Comparison of ENCODE assay signal across 18 cellular contexts in the genomic region with DNA sequence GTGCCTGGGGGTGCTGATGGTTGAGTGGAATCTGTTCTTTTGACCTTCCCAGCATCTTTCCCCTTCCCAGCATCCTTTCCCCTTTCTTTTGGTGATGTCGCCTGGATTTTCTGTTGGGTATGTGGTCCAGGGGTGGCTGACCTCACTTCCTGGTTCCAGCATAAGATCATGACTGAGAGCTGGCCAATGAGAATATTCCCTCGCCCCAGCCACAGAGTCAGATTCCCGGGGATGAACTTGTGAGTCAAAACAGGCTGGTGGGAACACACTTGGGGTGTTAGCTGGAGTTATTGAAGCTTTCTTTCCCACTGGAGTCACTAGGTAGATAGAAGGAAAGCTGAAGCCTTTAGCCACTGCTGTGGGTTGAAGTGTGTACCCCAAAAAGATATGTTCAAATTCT. TPM values are rescaled to one million over a fixed set of nuclear protein-coding genes. Genes with fewer than 3 reads are reported as not detected.
DNase-seq lines count a peak whose midpoint lies in the region; ATAC-seq and TF ChIP-seq lines count a peak whose summit lies in the region.
"Had no signal": no experiment of that assay in that cellular context is flagged by ENCODE, and none has a peak within 500 bp of the region (broad histone marks: within the 10 kb centered on the region; RNA-seq: fewer than 3 reads in every experiment).

No MANE protein-coding gene starts in this region.

- H3K27ac Mint-ChIP-seq in Calu3 (ENCODE audit: unreplicated experiment) (peak overlapping the region; percentile 27), natural killer cell (peak overlapping the region; percentile 82 to 95)
- H3K27ac Mint-ChIP-seq: activated B cell treated with CpG ODN at 0.5 μM for 24 hours; activated naive CD8-positive, alpha-beta T cell treated with anti-CD3 and anti-CD28 coated beads, Interleukin-2, amount 50 U/mL, for 24 hours; activated T-helper 1 cell treated with anti-CD3 and anti-CD28 coated beads, Interleukin-12 subunit alpha, Interleukin-12 subunit beta, Interleukin-2, Interleukin-4 antibody, amounts not matched to agents 30 ng/mL and 10 ng/mL and 1 ng/mL, durations not matched to agents 14 hours and 24 hours and 36 hours; dendritic cell treated with granulocyte-macrophage colony-stimulating factor and Interleukin-4, amounts not matched to agents 40 ng/mL and 50 ng/mL, for 4 days had no signal

- DNase-seq in A172 (ENCODE audit: low spot score) (peak; percentile 44), Calu3 (no peak), amniotic epithelial cell (ENCODE audit: low read depth) (peak; percentile 39), natural killer cell (no peak), RKO (ENCODE audit: low spot score) (no peak), NCI-H1092 treated with DMSO at 0.1 percent for 48 hours (lab: John Stamatoyannopoulos, UW) (no peak), GOT3 (lab: John Stamatoyannopoulos, UW) (no peak)
- DNase-seq: activated B cell treated with CpG ODN at 0.5 μM for 24 hours; activated CD8-positive, alpha-beta memory T cell treated with anti-CD3 and anti-CD28 coated beads for 24 hours; activated naive CD8-positive, alpha-beta T cell treated with anti-CD3 and anti-CD28 coated beads, Interleukin-2, amount 50 U/mL, for 24 hours; MG63; NCI-H146; SHP77 treated with DMSO at 0.1 percent for 48 hours; substantia nigra had no signal

- ATAC-seq in natural killer cell (no peak), GM18870 (IDR thresholded peaks at IDR 0.05; ENCODE audit: unreplicated experiment) (no peak)
- ATAC-seq: activated naive CD8-positive, alpha-beta T cell treated with anti-CD3 and anti-CD28 coated beads, Interleukin-2, amount 50 U/mL, for 24 hours; gastroesophageal sphincter had no signal

- CTCF ChIA-PET in Calu3 (lab: Charles Lee) = interaction anchor here (1.0 kb wide), 1 partner anchor 9 kb away, joined by 3 read pairs; no protein-coding TSS in a partner anchor

- peaks cover 5% of the 10 kb centered on the region for H3K36me3 Mint-ChIP-seq in Calu3 (ENCODE audit: insufficient read depth, unreplicated experiment)
- no peaks in the 10 kb centered on the region for H3K36me3 Mint-ChIP-seq in natural killer cell

- H3K4me1 Mint-ChIP-seq in Calu3 (ENCODE audit: low read depth, unreplicated experiment) (peaks cover 78% of the 10 kb centered on the region), natural killer cell (peaks cover 64 to 81% of the 10 kb centered on the region in 2 donors)

- intact Hi-C loops in Calu3 (cut with micrococcal nuclease; ENCODE audit: unreplicated experiment) (no loop called here), natural killer cell (cut with micrococcal nuclease) (no loop called here)

- TF ChIP-seq CTCF in Calu3 (IDR thresholded peaks at IDR 0.05; ENCODE audit: unreplicated experiment) (no peak), natural killer cell (IDR thresholded peaks at IDR 0.05) (no peak)

- H3K4me3 Mint-ChIP-seq in Calu3 (ENCODE audit: low read depth, unreplicated experiment) (no peak overlapping the region), natural killer cell (peak overlapping the region; percentile 50)
- H3K4me3 Mint-ChIP-seq: activated B cell treated with CpG ODN at 0.5 μM for 24 hours; activated naive CD8-positive, alpha-beta T cell treated with anti-CD3 and anti-CD28 coated beads, Interleukin-2, amount 50 U/mL, for 24 hours; activated T-helper 1 cell treated with anti-CD3 and anti-CD28 coated beads, Interleukin-12 subunit alpha, Interleukin-12 subunit beta, Interleukin-2, Interleukin-4 antibody, amounts not matched to agents 30 ng/mL and 10 ng/mL and 1 ng/mL, durations not matched to agents 14 hours and 24 hours and 36 hours; dendritic cell treated with granulocyte-macrophage colony-stimulating factor and Interleukin-4, amounts not matched to agents 40 ng/mL and 50 ng/mL, for 4 days had no signal

- H3K27me3 Mint-ChIP-seq in Calu3 (ENCODE audit: unreplicated experiment) (no peaks in the 10 kb centered on the region), natural killer cell (ENCODE audit: low read depth in 2 of 2) (no peaks in the 10 kb centered on the region)
- H3K27me3 Mint-ChIP-seq: activated naive CD8-positive, alpha-beta T cell treated with anti-CD3 and anti-CD28 coated beads, Interleukin-2, amount 50 U/mL, for 24 hours had no signal

- no TSS peak for BruUV-seq in Calu3 (replicated peaks; lab: Mats Ljungman, UMichigan)

- H3K9me3 Mint-ChIP-seq in Calu3 (ENCODE audit: low read depth, unreplicated experiment) (no peaks in the 10 kb centered on the region), natural killer cell (no peaks in the 10 kb centered on the region)
- H3K9me3 Mint-ChIP-seq: activated B cell treated with CpG ODN at 0.5 μM for 24 hours; activated naive CD8-positive, alpha-beta T cell treated with anti-CD3 and anti-CD28 coated beads, Interleukin-2, amount 50 U/mL, for 24 hours; activated T-helper 1 cell treated with anti-CD3 and anti-CD28 coated beads, Interleukin-12 subunit alpha, Interleukin-12 subunit beta, Interleukin-2, Interleukin-4 antibody, amounts not matched to agents 30 ng/mL and 10 ng/mL and 1 ng/mL, durations not matched to agents 14 hours and 24 hours and 36 hours; dendritic cell treated with granulocyte-macrophage colony-stimulating factor and Interleukin-4, amounts not matched to agents 40 ng/mL and 50 ng/mL, for 4 days had no signal

RNA-seq across cellular contexts. Expression of a gene that starts 28.0 kb away (rescaled TPM):
- total RNA-seq in A172 (2014; rRNA removed; shearing (Covaris generic)) = 36.1 and 39.7 TPM in 2 replicates
- total RNA-seq in Calu3 (2022) (53.7 and 57.3 TPM in 2 replicates), natural killer cell (100 to 1,000 TPM; 414 to 531 (median 455) TPM)

Comparison
In these comparisons a context has a peak if more than half of its experiments do, and no peak if none do; other contexts are left out.
1. DNase-seq: peak in A172 (single experiment) and amniotic epithelial cell (single experiment); none in Calu3 (single experiment), natural killer cell (single experiment), RKO (single experiment), NCI-H1092 treated with DMSO at 0.1 percent for 48 hours (single experiment) and GOT3 (single experiment).